7 cellular contexts compared by ENCODE assay signal in the genomic region with DNA sequence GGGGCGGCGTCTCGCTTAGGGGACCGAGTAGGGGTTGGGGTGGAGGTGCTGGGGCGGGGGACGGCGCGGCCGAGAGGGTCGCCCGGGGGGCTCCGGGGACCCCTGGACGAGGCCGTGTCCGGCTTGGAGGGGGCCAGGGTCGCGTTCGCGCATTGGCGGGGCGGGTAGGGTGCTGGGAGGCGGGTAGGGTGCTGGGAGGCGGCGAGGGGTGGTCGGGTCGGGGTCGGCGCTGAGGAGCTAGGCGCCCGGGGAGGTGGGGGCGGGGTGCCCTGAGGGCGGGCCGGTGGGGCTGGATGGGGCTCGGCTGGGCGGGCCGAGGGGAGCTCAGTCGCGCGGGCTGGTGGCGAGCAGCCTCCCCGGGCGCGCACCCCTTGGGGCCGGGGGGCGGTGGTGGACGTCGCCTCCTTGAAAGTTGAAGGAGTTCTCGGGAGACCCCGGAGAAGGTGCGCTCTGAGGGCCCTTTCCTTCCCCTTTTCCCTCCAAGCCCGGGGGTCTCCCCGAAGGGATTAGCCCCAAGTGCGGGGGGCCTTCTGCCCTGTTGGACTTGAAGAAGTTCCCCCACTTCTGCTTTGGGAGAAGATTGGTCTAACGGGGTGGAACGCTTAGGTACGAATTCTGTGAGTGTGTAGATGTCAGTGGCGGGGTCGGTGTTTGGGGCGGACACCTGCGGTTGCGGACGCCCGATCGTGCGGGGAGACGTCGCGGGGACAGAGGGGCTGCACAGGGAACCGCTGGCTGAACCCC. TPM values are rescaled to one million over a fixed set of nuclear protein-coding genes. Genes with fewer than 3 reads are reported as not detected.
DNase-seq lines count a peak whose midpoint lies in the region; ATAC-seq, FAIRE-seq and TF ChIP-seq lines count a peak whose summit lies in the region.

No MANE protein-coding gene starts in this region.

- H3K27me3 Mint-ChIP-seq in activated T-helper 2 cell treated with anti-CD3 and anti-CD28 coated beads, Interferon-gamma antibody, Interleukin-2, Interleukin-4, amounts not matched to agents 10 μg/mL and 5 μg/mL and 100 μg/mL, durations not matched to agents 14 hours and 24 hours and 36 hours (ENCODE audit: low read depth): peaks cover 3% of the 10 kb centered on the region

- no peaks in the 10 kb centered on the region for H3K36me3 ChIP-seq in MM.1S (replicated peaks; ENCODE audit: insufficient read depth, low read length)
- no peaks in the 10 kb centered on the region for H3K36me3 ChIP-seq in pancreas

- H3K4me3 ChIP-seq in GM12864 (ENCODE audit: low read depth, low read length) (peak overlapping the region; percentile 78), MM.1S (ENCODE audit: low read length) (peak overlapping the region; percentile 97), pancreas (peak overlapping the region; percentile 57 to 77 (median 75))

- peak overlapping the region; percentile 96 for H3K9ac ChIP-seq in MM.1S (ENCODE audit: low read length)

- peaks cover 31% of the 10 kb centered on the region for H3K4me1 Mint-ChIP-seq in activated T-helper 2 cell treated with anti-CD3 and anti-CD28 coated beads, Interferon-gamma antibody, Interleukin-2, Interleukin-4, amounts not matched to agents 10 μg/mL and 5 μg/mL and 100 μg/mL, durations not matched to agents 14 hours and 24 hours and 36 hours (ENCODE audit: low read depth)

- DNase-seq in GM12864 (ENCODE audit: low read depth): no peak
- DNase-seq in MM.1S: peak; percentile 29
- DNase-seq in activated T-helper 2 cell treated with anti-CD3 and anti-CD28 coated beads, Interferon-gamma antibody, Interleukin-2, Interleukin-4, amounts not matched to agents 10 μg/mL and 5 μg/mL and 100 μg/mL, durations not matched to agents 14 hours and 24 hours and 36 hours (ENCODE audit: low spot score): no peak
- DNase-seq in Right ventricle myocardium inferior (ENCODE audit: missing footprints): no peak
- DNase-seq in pancreas: peak; percentile 25 to 85 (median 58)
- no peak for DNase-seq in NCI-H1436 treated with DMSO at 0.1 percent for 48 hours (lab: John Stamatoyannopoulos, UW)
- no peak for DNase-seq in NCI-H1092 treated with DMSO at 0.1 percent for 48 hours (lab: John Stamatoyannopoulos, UW)

- H3K27ac Mint-ChIP-seq in activated T-helper 2 cell treated with anti-CD3 and anti-CD28 coated beads, Interferon-gamma antibody, Interleukin-2, Interleukin-4, amounts not matched to agents 10 μg/mL and 5 μg/mL and 100 μg/mL, durations not matched to agents 14 hours and 24 hours and 36 hours: peak overlapping the region; percentile 89

- H3K27me3 ChIP-seq in MM.1S (replicated peaks; ENCODE audit: insufficient read depth, low read length): no peaks in the 10 kb centered on the region
- H3K27me3 ChIP-seq in pancreas: no peaks in the 10 kb centered on the region

- intact Hi-C loops in activated T-helper 2 cell treated with anti-CD3 and anti-CD28 coated beads, Interferon-gamma antibody, Interleukin-2, Interleukin-4, amounts not matched to agents 10 μg/mL and 5 μg/mL and 100 μg/mL, durations not matched to agents 14 hours and 24 hours and 36 hours (cut with micrococcal nuclease): loop anchor here (5.0 to 10.0 kb wide), 3 partner anchors 139 to 314 kb away; partner anchors contain the start of gene LRRC28
- intact Hi-C loops in Right ventricle myocardium inferior (cut with DNase I): loop anchor here (5.0 kb wide), 1 partner anchor 259 kb away; no protein-coding TSS in a partner anchor
- intact Hi-C loops in pancreas (cut with DNase I): no loop called here

- 0 out of 2 replicates have a peak, but pooled peaks cover 4% of the 10 kb centered on the region for H4K20me1 ChIP-seq in MM.1S (ENCODE audit: insufficient read depth, low read length)

- 1 to 2% methylated on average over 37 to 69 of the region's 69 CpGs for WGBS in pancreas, 2 donors

- peak overlapping the region; percentile 98 for H3K4me3 Mint-ChIP-seq in activated T-helper 2 cell treated with anti-CD3 and anti-CD28 coated beads, Interferon-gamma antibody, Interleukin-2, Interleukin-4, amounts not matched to agents 10 μg/mL and 5 μg/mL and 100 μg/mL, durations not matched to agents 14 hours and 24 hours and 36 hours (ENCODE audit: low read depth)

- no peaks in the 10 kb centered on the region for H3K9me3 ChIP-seq in MM.1S (replicated peaks; ENCODE audit: insufficient read depth, low read length)
- H3K9me3 ChIP-seq in pancreas: no peaks in the 10 kb centered on the region

- H3K36me3 Mint-ChIP-seq in activated T-helper 2 cell treated with anti-CD3 and anti-CD28 coated beads, Interferon-gamma antibody, Interleukin-2, Interleukin-4, amounts not matched to agents 10 μg/mL and 5 μg/mL and 100 μg/mL, durations not matched to agents 14 hours and 24 hours and 36 hours (ENCODE audit: low read depth): no peaks in the 10 kb centered on the region

- H3K4me1 ChIP-seq in MM.1S (ENCODE audit: low read length) (peaks cover 10% of the 10 kb centered on the region), pancreas (peaks cover 4 to 25% (median 15%) of the 10 kb centered on the region in 3 donors)

- peaks cover 46% of the 10 kb centered on the region for H3K79me2 ChIP-seq in MM.1S (ENCODE audit: low read length)

- no peaks in the 10 kb centered on the region for H3K9me2 ChIP-seq in MM.1S (replicated peaks; ENCODE audit: insufficient read depth, low read length)

- peak; percentile 17 for ATAC-seq in Right ventricle myocardium inferior
- peak; percentile 21 to 54 (median 30) for ATAC-seq in pancreas

- no peak for TF ChIP-seq CTCF in GM12864 (IDR thresholded peaks at IDR 0.05; ENCODE audit: low read depth, low read length, missing control alignments)
- TF ChIP-seq CTCF in MM.1S (IDR thresholded peaks at IDR 0.05; ENCODE audit: low read length): no peak
- TF ChIP-seq CTCF in pancreas (IDR thresholded peaks at IDR 0.05): no peak

- peak overlapping the region; percentile 92; the same call in 1 of the 2 replicates for H3K27ac ChIP-seq in MM.1S (ENCODE audit: low read length)
- H3K27ac ChIP-seq in pancreas: peak overlapping the region; percentile 90 to 97 (median 96)

- H3K9me3 Mint-ChIP-seq in activated T-helper 2 cell treated with anti-CD3 and anti-CD28 coated beads, Interferon-gamma antibody, Interleukin-2, Interleukin-4, amounts not matched to agents 10 μg/mL and 5 μg/mL and 100 μg/mL, durations not matched to agents 14 hours and 24 hours and 36 hours: no peaks in the 10 kb centered on the region

- FAIRE-seq in pancreas (lab: Jason Lieb, UNC): no peak

- H3F3A ChIP-seq in MM.1S (ENCODE audit: insufficient read depth, low read length): peaks cover 19% of the 10 kb centered on the region; the same call in 1 of the 2 replicates

- peak overlapping the region; percentile 90 for H3K4me2 ChIP-seq in MM.1S (ENCODE audit: low read depth, low read length)

- peak overlapping the region; percentile 58; the same call in 1 of the 2 replicates for H2AFZ ChIP-seq in MM.1S (ENCODE audit: low read length)

RNA-seq across cellular contexts. Expression of gene MEF2A, which starts 0.5 kb away (rescaled TPM):
- total RNA-seq in activated T-helper 2 cell treated with anti-CD3 and anti-CD28 coated beads, Interferon-gamma antibody, Interleukin-2, Interleukin-4, amounts not matched to agents 10 μg/mL and 5 μg/mL and 100 μg/mL, durations not matched to agents 14 hours and 24 hours and 36 hours: 20.9 and 23.4 TPM in 2 replicates
- total RNA-seq in Right ventricle myocardium inferior: 135 TPM
- total RNA-seq in pancreas: 10 to 100 TPM; 10.3 to 24.4 (median 15.9) TPM
- polyA plus RNA-seq in pancreas: 10 to 100 TPM in 1 of 2 donors, 1 to 10 TPM in 1; 9.2 to 17.0 TPM

Comparison
In these comparisons a context has a peak if more than half of its experiments do, and no peak if none do; other contexts are left out.
1. DNase-seq: peak in MM.1S (single experiment) and pancreas (6 of 6); none in GM12864 (single experiment), activated T-helper 2 cell treated with anti-CD3 and anti-CD28 coated beads, Interferon-gamma antibody, Interleukin-2, Interleukin-4, amounts not matched to agents 10 μg/mL and 5 μg/mL and 100 μg/mL, durations not matched to agents 14 hours and 24 hours and 36 hours (single experiment), Right ventricle myocardium inferior (single experiment), NCI-H1436 treated with DMSO at 0.1 percent for 48 hours (single experiment) and NCI-H1092 treated with DMSO at 0.1 percent for 48 hours (single experiment).
2. intact Hi-C loops: an anchor here in activated T-helper 2 cell treated with anti-CD3 and anti-CD28 coated beads, Interferon-gamma antibody, Interleukin-2, Interleukin-4, amounts not matched to agents 10 μg/mL and 5 μg/mL and 100 μg/mL, durations not matched to agents 14 hours and 24 hours and 36 hours (5.0 to 10.0 kb wide) and Right ventricle myocardium inferior (5.0 kb wide); none called in pancreas.
3. Peak in every context shown above with its lines, with median percentiles within 50 percentile points of each other: H3K4me3 ChIP-seq.